In the genomic region with DNA sequence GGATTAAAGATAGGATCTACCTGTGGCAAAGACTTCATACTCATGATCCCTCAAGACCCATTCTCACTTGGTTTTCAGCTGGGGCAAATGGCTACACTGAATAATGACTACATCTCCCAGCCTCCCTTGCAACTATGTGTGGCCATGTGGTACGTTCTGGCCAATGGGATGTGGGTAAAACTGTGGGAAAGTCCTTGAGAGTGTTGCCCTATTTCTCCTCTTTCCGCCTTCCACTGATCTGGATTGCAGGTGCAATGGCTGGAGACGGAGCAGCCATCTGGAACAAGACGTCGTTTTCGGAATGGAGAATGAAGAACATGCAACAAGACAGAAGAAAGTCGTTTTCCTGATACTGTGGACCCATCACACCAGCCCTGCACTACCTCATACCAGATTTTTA, we compare ENCODE assay signal across 8 cellular contexts.
DNase-seq lines count a peak whose midpoint lies in the region; ATAC-seq lines count a peak whose summit lies in the region.

No MANE protein-coding gene starts in this region.

- no peak overlapping the region for H3K27ac Mint-ChIP-seq in central memory CD8-positive, alpha-beta T cell (ENCODE audit: low read depth)

- peak; percentile 62 for ATAC-seq in GM18867 (IDR thresholded peaks at IDR 0.05; ENCODE audit: unreplicated experiment)
- peak; percentile 45 for ATAC-seq in central memory CD8-positive, alpha-beta T cell (replicated peaks; ENCODE audit: extremely low read depth, poor library complexity, severe bottlenecking)

- H3K36me3 Mint-ChIP-seq in central memory CD8-positive, alpha-beta T cell (ENCODE audit: insufficient read depth) = no peaks in the 10 kb centered on the region

- DNase-seq in AG20443 (ENCODE audit: low spot score) = peak; percentile 30
- peak; percentile 41 for DNase-seq in KBM-7
- no peak for DNase-seq in central memory CD8-positive, alpha-beta T cell (ENCODE audit: low spot score in 2 of 2)
- peak; percentile 66 for DNase-seq in superior temporal gyrus (ENCODE audit: extremely low spot score)
- no peak for DNase-seq in NCI-H1092 treated with DMSO at 0.1 percent for 48 hours (lab: John Stamatoyannopoulos, UW)
- DNase-seq in stimulated activated CD4-positive, alpha-beta T cell treated with anti-CD3 and anti-CD28 coated beads, Interleukin-1b, Interleukin-23, amount 100 ng/mL, for 48 hours = no peak
- no peak for DNase-seq in COLO829 (ENCODE audit: low spot score)

- H3K4me3 Mint-ChIP-seq in central memory CD8-positive, alpha-beta T cell = peak overlapping the region; percentile 16

- in situ Hi-C loops in KBM-7 (cut with MboI; ENCODE audit: low pct_unique_long_range_greater_than_20kb, low sequenced_read_pairs) = loop anchor here (25.0 kb wide), 1 partner anchor 478 kb away; a partner anchor contains a TSS

- H3K27me3 Mint-ChIP-seq in central memory CD8-positive, alpha-beta T cell = no peaks in the 10 kb centered on the region

- H3K9me3 Mint-ChIP-seq in central memory CD8-positive, alpha-beta T cell = no peaks in the 10 kb centered on the region

- H3K4me1 Mint-ChIP-seq in central memory CD8-positive, alpha-beta T cell = peaks cover 25% of the 10 kb centered on the region

Comparison
In these comparisons a context has a peak if more than half of its experiments do, and no peak if none do; other contexts are left out.
1. DNase-seq: peak in AG20443 (single experiment), KBM-7 (single experiment) and superior temporal gyrus (single experiment); none in central memory CD8-positive, alpha-beta T cell (0 of 2), NCI-H1092 treated with DMSO at 0.1 percent for 48 hours (single experiment), stimulated activated CD4-positive, alpha-beta T cell treated with anti-CD3 and anti-CD28 coated beads, Interleukin-1b, Interleukin-23, amount 100 ng/mL, for 48 hours (single experiment) and COLO829 (single experiment).